ENCODE assay signal across 1 cellular context in genomic region chrX:41092776-41093175, GRCh38.
TF ChIP-seq lines count a peak whose summit lies in the region.

No MANE protein-coding gene starts in this region.

TF ChIP-seq in WTC11, 78 proteins besides CTCF, POLR2A, EP300 and RAD21 (continued from another document):
- TF ChIP-seq PREB (CRISPR knock-in tag; IDR thresholded peaks at IDR 0.05; ENCODE audit: borderline replicate concordance) (no peak), EMX1 (CRISPR knock-in tag; IDR thresholded peaks at IDR 0.05) (no peak), ZNF232 (CRISPR knock-in tag; IDR thresholded peaks at IDR 0.05) (no peak), ATF1 (CRISPR knock-in tag; IDR thresholded peaks at IDR 0.05) (no peak), ETV6 (CRISPR knock-in tag; IDR thresholded peaks at IDR 0.05) (no peak), MXD4 (CRISPR knock-in tag; IDR thresholded peaks at IDR 0.05; ENCODE audit: borderline replicate concordance) (no peak)
- TF ChIP-seq, protein P1, sequence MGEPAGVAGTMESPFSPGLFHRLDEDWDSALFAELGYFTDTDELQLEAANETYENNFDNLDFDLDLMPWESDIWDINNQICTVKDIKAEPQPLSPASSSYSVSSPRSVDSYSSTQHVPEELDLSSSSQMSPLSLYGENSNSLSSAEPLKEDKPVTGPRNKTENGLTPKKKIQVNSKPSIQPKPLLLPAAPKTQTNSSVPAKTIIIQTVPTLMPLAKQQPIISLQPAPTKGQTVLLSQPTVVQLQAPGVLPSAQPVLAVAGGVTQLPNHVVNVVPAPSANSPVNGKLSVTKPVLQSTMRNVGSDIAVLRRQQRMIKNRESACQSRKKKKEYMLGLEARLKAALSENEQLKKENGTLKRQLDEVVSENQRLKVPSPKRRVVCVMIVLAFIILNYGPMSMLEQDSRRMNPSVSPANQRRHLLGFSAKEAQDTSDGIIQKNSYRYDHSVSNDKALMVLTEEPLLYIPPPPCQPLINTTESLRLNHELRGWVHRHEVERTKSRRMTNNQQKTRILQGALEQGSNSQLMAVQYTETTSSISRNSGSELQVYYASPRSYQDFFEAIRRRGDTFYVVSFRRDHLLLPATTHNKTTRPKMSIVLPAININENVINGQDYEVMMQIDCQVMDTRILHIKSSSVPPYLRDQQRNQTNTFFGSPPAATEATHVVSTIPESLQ (CRISPR knock-in tag; IDR thresholded peaks at IDR 0.05) = no peak
